In genomic region chr10:114151892-114152291, GRCh38 we compare ENCODE assay signal across 1 cellular context.
TF ChIP-seq lines count a peak whose summit lies in the region.

No MANE protein-coding gene starts in this region.

TF ChIP-seq in SK-N-SH treated with all-trans-retinoic acid at 6 μM for 48 hours, 23 proteins besides CTCF, POLR2A, EP300 and RAD21 (continued from another document):
- TF ChIP-seq ZNF70 (CRISPR knock-in tag; IDR thresholded peaks at IDR 0.05): no peak
